1 cellular context compared by ENCODE assay signal in genomic region chr18:75406491-75407445, GRCh38.
TF ChIP-seq lines count a peak whose summit lies in the region.

No MANE protein-coding gene starts in this region.

TF ChIP-seq in IMR-90, 13 proteins besides CTCF, POLR2A, EP300 and RAD21:
- TF ChIP-seq MAFK (IDR thresholded peaks at IDR 0.05; ENCODE audit: low read depth, low read length), result no peak
- no peak for TF ChIP-seq MAZ (IDR thresholded peaks at IDR 0.05; ENCODE audit: borderline replicate concordance, low read depth, low read length)
- no peak for TF ChIP-seq BHLHE40 (IDR thresholded peaks at IDR 0.05; ENCODE audit: low read depth, low read length)
- TF ChIP-seq CEBPB (IDR thresholded peaks at IDR 0.05; ENCODE audit: low read depth, low read length), result no peak
- TF ChIP-seq FOS (IDR thresholded peaks at IDR 0.05; ENCODE audit: low read depth, low read length), result no peak
- no peak for TF ChIP-seq NFE2L2 (IDR thresholded peaks at IDR 0.05; ENCODE audit: low read depth, low read length)
- no peak for TF ChIP-seq RFX5 (IDR thresholded peaks at IDR 0.05; ENCODE audit: low read depth, low read length)
- TF ChIP-seq CHD1 (IDR thresholded peaks at IDR 0.05; ENCODE audit: low read depth, low read length), result no peak
- no peak for TF ChIP-seq ELK1 (IDR thresholded peaks at IDR 0.05; ENCODE audit: borderline replicate concordance, low read depth, low read length)
- TF ChIP-seq SMC3 (IDR thresholded peaks at IDR 0.05; ENCODE audit: low read depth, low read length), result no peak
- no peak for TF ChIP-seq USF2 (IDR thresholded peaks at IDR 0.05; ENCODE audit: low read depth, low read length)
- no peak for TF ChIP-seq MXI1 (IDR thresholded peaks at IDR 0.05; ENCODE audit: borderline replicate concordance, low read depth, low read length)
- no peak for TF ChIP-seq RCOR1 (IDR thresholded peaks at IDR 0.05; ENCODE audit: insufficient replicate concordance, low read length)
